Comparison of ENCODE assay signal across 15 cellular contexts in genomic region chr13:60410299-60410698, GRCh38. TPM values are rescaled to one million over a fixed set of nuclear protein-coding genes. Genes with fewer than 3 reads are reported as not detected.
DNase-seq lines count a peak whose midpoint lies in the region; ATAC-seq and TF ChIP-seq lines count a peak whose summit lies in the region.
"Had no signal": no experiment of that assay in that cellular context is flagged by ENCODE, and none has a peak within 500 bp of the region (broad histone marks: within the 10 kb centered on the region; RNA-seq: fewer than 3 reads in every experiment).

No MANE protein-coding gene starts in this region.

- no peak overlapping the region for H3K27ac Mint-ChIP-seq in natural killer cell treated with Interleukin-12 subunit alpha and Interleukin-12 subunit beta and Interleukin-15 and Interleukin-18, amount 100 ng/mL, for 72 hours
- H3K27ac Mint-ChIP-seq in natural killer cell = no peak overlapping the region
- H3K27ac Mint-ChIP-seq in effector memory CD8-positive, alpha-beta T cell = peak overlapping the region; percentile 38 to 70

- DNase-seq in natural killer cell treated with Interleukin-12 subunit alpha and Interleukin-12 subunit beta and Interleukin-15 and Interleukin-18, amount 100 ng/mL, for 72 hours (ENCODE audit: low spot score) = no peak
- DNase-seq in natural killer cell (no peak), SK-MEL-5 (ENCODE audit: low read depth, low spot score) (peak; percentile 40), dermis blood vessel endothelial cell (no peak), ureter (ENCODE audit: low spot score) (no peak), amniotic stem cell (lab: John Stamatoyannopoulos, UW) (no peak)
- no peak for DNase-seq in effector memory CD8-positive, alpha-beta T cell
- DNase-seq: C1 segment of cervical spinal cord, Caco-2, DMS153, HCEC 1CT, NCI-H1436, NCI-H2029 treated with DMSO at 0.1 percent for 48 hours, NCI-H2171 treated with DMSO at 0.1 percent for 48 hours, NCI-H446 treated with DMSO at 0.1 percent for 48 hours had no signal

- H3K9me3 Mint-ChIP-seq in natural killer cell treated with Interleukin-12 subunit alpha and Interleukin-12 subunit beta and Interleukin-15 and Interleukin-18, amount 100 ng/mL, for 72 hours = no peaks in the 10 kb centered on the region
- no peaks in the 10 kb centered on the region for H3K9me3 Mint-ChIP-seq in natural killer cell
- H3K9me3 Mint-ChIP-seq in effector memory CD8-positive, alpha-beta T cell = peaks cover 0 to 3% of the 10 kb centered on the region in 2 donors

- in situ Hi-C loops in SK-MEL-5 (cut with HindIII; ENCODE audit: low pct_unique_long_range_greater_than_20kb, low sequenced_read_pairs) = no loop called here

- no peaks in the 10 kb centered on the region for H3K27me3 Mint-ChIP-seq in natural killer cell treated with Interleukin-12 subunit alpha and Interleukin-12 subunit beta and Interleukin-15 and Interleukin-18, amount 100 ng/mL, for 72 hours
- H3K27me3 Mint-ChIP-seq in natural killer cell (ENCODE audit: low read depth in 2 of 2) = no peaks in the 10 kb centered on the region
- no peaks in the 10 kb centered on the region for H3K27me3 Mint-ChIP-seq in effector memory CD8-positive, alpha-beta T cell

- peak overlapping the region; percentile 30 for H3K4me3 Mint-ChIP-seq in natural killer cell treated with Interleukin-12 subunit alpha and Interleukin-12 subunit beta and Interleukin-15 and Interleukin-18, amount 100 ng/mL, for 72 hours
- no peak overlapping the region for H3K4me3 Mint-ChIP-seq in natural killer cell
- H3K4me3 Mint-ChIP-seq in effector memory CD8-positive, alpha-beta T cell = peak overlapping the region in 1 of 2 donors; percentile 50

- ATAC-seq in natural killer cell treated with Interleukin-12 subunit alpha and Interleukin-12 subunit beta and Interleukin-15 and Interleukin-18, amount 100 ng/mL, for 72 hours = no peak
- ATAC-seq in natural killer cell = no peak
- ATAC-seq in effector memory CD8-positive, alpha-beta T cell (replicated peaks) = no peak

- no peak for TF ChIP-seq CTCF in natural killer cell (IDR thresholded peaks at IDR 0.05)

- intact Hi-C loops in natural killer cell (cut with micrococcal nuclease) = no loop called here

- peaks cover 5% of the 10 kb centered on the region for H3K36me3 Mint-ChIP-seq in natural killer cell treated with Interleukin-12 subunit alpha and Interleukin-12 subunit beta and Interleukin-15 and Interleukin-18, amount 100 ng/mL, for 72 hours
- H3K36me3 Mint-ChIP-seq in natural killer cell = no peaks in the 10 kb centered on the region
- no peaks in the 10 kb centered on the region for H3K36me3 Mint-ChIP-seq in effector memory CD8-positive, alpha-beta T cell (ENCODE audit: insufficient read depth)

- H3K4me1 Mint-ChIP-seq in natural killer cell treated with Interleukin-12 subunit alpha and Interleukin-12 subunit beta and Interleukin-15 and Interleukin-18, amount 100 ng/mL, for 72 hours (ENCODE audit: low read depth in 2 of 2) = peaks cover 36 to 38% of the 10 kb centered on the region in 2 donors
- peaks cover 34 to 49% of the 10 kb centered on the region in 2 donors for H3K4me1 Mint-ChIP-seq in natural killer cell
- H3K4me1 Mint-ChIP-seq in effector memory CD8-positive, alpha-beta T cell (ENCODE audit: low read depth in 2 of 2) = peaks cover 34 to 61% of the 10 kb centered on the region in 2 donors

RNA-seq across cellular contexts. Expression of gene TDRD3, which starts 13.3 kb away (rescaled TPM):
- total RNA-seq in natural killer cell treated with Interleukin-12 subunit alpha and Interleukin-12 subunit beta and Interleukin-15 and Interleukin-18, amount 100 ng/mL, for 72 hours = 10 to 100 TPM; 12.6 to 17.4 TPM
- 10 to 100 TPM; 30.6 to 33.4 (median 32.1) TPM for total RNA-seq in natural killer cell
- 74.1 and 85.7 TPM in 2 replicates for total RNA-seq in SK-MEL-5 (2014; rRNA removed; shearing (Covaris generic))
- 36.9 and 52.0 TPM in 2 replicates for polyA plus RNA-seq in SK-MEL-5 (2015; cell fraction: cytosol; rRNA removed)
- 41.5 and 54.6 TPM in 2 replicates for polyA plus RNA-seq in SK-MEL-5 (2015; cell fraction: nucleus; rRNA removed)
- total RNA-seq in dermis blood vessel endothelial cell = 12.5 and 17.4 TPM in 2 replicates
- total RNA-seq in ureter = 46.8 TPM

Comparison
In these comparisons a context has a peak if more than half of its experiments do, and no peak if none do; other contexts are left out.
1. H3K27ac Mint-ChIP-seq: peak in effector memory CD8-positive, alpha-beta T cell (2 of 2); none in natural killer cell treated with Interleukin-12 subunit alpha and Interleukin-12 subunit beta and Interleukin-15 and Interleukin-18, amount 100 ng/mL, for 72 hours (0 of 2) and natural killer cell (0 of 2).